Comparison of ENCODE assay signal across 28 cellular contexts in genomic region chr3:97827741-97828471, GRCh38. TPM values are rescaled to one million over a fixed set of nuclear protein-coding genes. Genes with fewer than 3 reads are reported as not detected.
DNase-seq lines count a peak whose midpoint lies in the region; ATAC-seq, FAIRE-seq and TF ChIP-seq lines count a peak whose summit lies in the region.
"Had no signal": no experiment of that assay in that cellular context is flagged by ENCODE, and none has a peak within 500 bp of the region (broad histone marks: within the 10 kb centered on the region; RNA-seq: fewer than 3 reads in every experiment).

No MANE protein-coding gene starts in this region.

- H3K4me3 ChIP-seq in HepG2 (replicated peaks in 1 of 3; ENCODE audit: insufficient read depth in 1 of 3, low read depth in 2 of 3, low read length in 3 of 3) (no peak overlapping the region), right lobe of liver (no peak overlapping the region), choroid plexus epithelial cell (ENCODE audit: low read depth, low read length) (no peak overlapping the region), heart right ventricle (no peak overlapping the region)
- H3K4me3 ChIP-seq: GM12878, lower lobe of right lung, sigmoid colon, tibial nerve had no signal

- ATAC-seq in HepG2 (no peak), right lobe of liver (no peak), heart right ventricle (no peak), HG02852 (IDR thresholded peaks at IDR 0.05; ENCODE audit: unreplicated experiment) (no peak), GM19035 (IDR thresholded peaks at IDR 0.05; ENCODE audit: unreplicated experiment) (no peak)
- ATAC-seq: activated CD8-positive, alpha-beta memory T cell treated with anti-CD3 and anti-CD28 coated beads, Interleukin-2, amount 10 ng/mL, durations not matched to agents 7 days and 5 days; foreskin keratinocyte; GM12878; HCT116; lower lobe of right lung; stimulated activated naive CD8-positive, alpha-beta T cell treated with anti-CD3 and anti-CD28 coated beads, Interleukin-15, amount 100 ng/mL, for 72 hours had no signal

- intact Hi-C loops in HepG2 (cut with micrococcal nuclease; ENCODE audit: unreplicated experiment) (no loop called here), right lobe of liver (cut with DNase I) (no loop called here), heart right ventricle (cut with DNase I) (loop anchor here in 3 of 10 donors (5.0 to 10.0 kb wide), 4 partner anchors 34 to 147 kb away; partner anchors contain the start of gene RIOX2 (in 1 of the 3))

- no TSS peak for BruUV-seq in HepG2 (replicated peaks; lab: Mats Ljungman, UMichigan)

- FAIRE-seq in HepG2 (lab: Jason Lieb, UNC), result no peak
- FAIRE-seq: GM12878, kidney had no signal

- no peak overlapping the region for H3K4me2 ChIP-seq in HepG2 (ENCODE audit: low read depth, low read length)

- H3K9ac ChIP-seq in HepG2 (ENCODE audit: insufficient read depth, low read depth, low read length), result no peak overlapping the region

- no peak overlapping the region for H3K27ac ChIP-seq in HepG2 (ENCODE audit: extremely low read length, insufficient read depth, low read length)
- H3K27ac ChIP-seq in right lobe of liver, result no peak overlapping the region
- peak overlapping the region in 1 of 10 donors; percentile 27 for H3K27ac ChIP-seq in heart right ventricle
- H3K27ac ChIP-seq: foreskin keratinocyte, lower lobe of right lung, tibial nerve had no signal

- no peak for TF ChIP-seq RAD21 in HepG2 (CRISPR knock-in tag; IDR thresholded peaks at IDR 0.05)

- in situ Hi-C loops in HepG2 (cut with HindIII; ENCODE audit: extremely low pct_ligation_motif_present, low pct_unique_long_range_greater_than_20kb), result no loop called here

- peaks cover 26% of the 10 kb centered on the region for H3K79me2 ChIP-seq in HepG2 (ENCODE audit: insufficient read depth, low read length)

- no peaks in the 10 kb centered on the region for H3K36me3 ChIP-seq in HepG2 (replicated peaks in 1 of 2; ENCODE audit: control insufficient read depth in 1 of 2, insufficient read depth in 2 of 2, low read length in 2 of 2)
- no peaks in the 10 kb centered on the region for H3K36me3 ChIP-seq in right lobe of liver
- no peaks in the 10 kb centered on the region for H3K36me3 ChIP-seq in heart right ventricle
- H3K36me3 ChIP-seq: BE2C, lower lobe of right lung, sigmoid colon, tibial nerve had no signal

- TF ChIP-seq CTCF in HepG2 (CRISPR knock-in tag; IDR thresholded peaks at IDR 0.05) (no peak), right lobe of liver (IDR thresholded peaks at IDR 0.05) (no peak), choroid plexus epithelial cell (conservative IDR thresholded peaks at IDR 0.05; ENCODE audit: low read depth, low read length) (no peak), heart right ventricle (IDR thresholded peaks at IDR 0.05) (no peak)

- WGBS in HepG2 (ENCODE audit: low lambda C conversion rate), result 96% methylated on average over 2 of the region's 2 CpGs
- WGBS in right lobe of liver (ENCODE audit: insufficient coverage, low coverage, low lambda C conversion rate, missing lambda C conversion rate), result 73% methylated on average over 2 of the region's 2 CpGs
- 45 to 60% methylated on average over 2 of the region's 2 CpGs for WGBS in heart right ventricle, 2 donors

- TF ChIP-seq EP300 in HepG2 (IDR thresholded peaks at IDR 0.05; ENCODE audit: low read depth in 2 of 2, low read length in 2 of 2) (no peak), HepG2 (CRISPR knock-in tag; IDR thresholded peaks at IDR 0.05; ENCODE audit: borderline replicate concordance) (no peak)

- H3K27me3 ChIP-seq in HepG2 (ENCODE audit: control insufficient read depth in 1 of 2, insufficient read depth in 2 of 2, low read length in 2 of 2), result no peaks in the 10 kb centered on the region
- no peaks in the 10 kb centered on the region for H3K27me3 ChIP-seq in right lobe of liver
- H3K27me3 ChIP-seq in heart right ventricle, result no peaks in the 10 kb centered on the region
- H3K27me3 ChIP-seq: BE2C, foreskin keratinocyte, sigmoid colon, tibial nerve had no signal

- H4K20me1 ChIP-seq in HepG2 (ENCODE audit: insufficient read depth, low read length), result no peaks in the 10 kb centered on the region

- H2AFZ ChIP-seq in HepG2 (ENCODE audit: low read length), result no peak overlapping the region

- peaks cover 49% of the 10 kb centered on the region for H3K4me1 ChIP-seq in HepG2 (ENCODE audit: insufficient read depth, low read length)
- no peaks in the 10 kb centered on the region for H3K4me1 ChIP-seq in right lobe of liver
- H3K4me1 ChIP-seq in heart right ventricle, result peaks cover 4 to 78% (median 61%) of the 10 kb centered on the region in 9 donors
- H3K4me1 ChIP-seq: BE2C, foreskin keratinocyte had no signal

- CTCF ChIA-PET in HepG2 (lab: Yijun Ruan, JAX; ENCODE audit: low intra/inter-chr PET ratio, low total read pairs), result no interaction called here

- POLR2A ChIA-PET in HepG2 (lab: Yijun Ruan, JAX), result no interaction called here

- TF ChIP-seq POLR2A in HepG2 (IDR thresholded peaks at IDR 0.05; ENCODE audit: insufficient read depth in 1 of 2, low read depth in 2 of 2, low read length in 2 of 2) (no peak), right lobe of liver (IDR thresholded peaks at IDR 0.05) (no peak)

- DNase-seq in HepG2 (ENCODE audit: low spot score), result no peak
- DNase-seq in right lobe of liver, result no peak
- DNase-seq in choroid plexus epithelial cell (ENCODE audit: low read depth), result peak; percentile 33
- DNase-seq in hippocampal formation (lab: John Stamatoyannopoulos, UW), result peak; percentile 50 to 57
- no peak for DNase-seq in heart right ventricle
- no peak for DNase-seq in GM19240 (ENCODE audit: insufficient read length, low spot score)
- DNase-seq: 8988T; activated CD4-positive, alpha-beta T cell treated with anti-CD3 and anti-CD28 coated beads, Interleukin-2, amount 10 ng/mL, durations not matched to agents 7 days and 5 days; activated CD8-positive, alpha-beta memory T cell treated with anti-CD3 and anti-CD28 coated beads, Interleukin-2, amount 10 ng/mL, durations not matched to agents 7 days and 5 days; activated naive CD4-positive, alpha-beta T cell treated with anti-CD3 and anti-CD28 coated beads, Interleukin-2, amount 10 ng/mL, durations not matched to agents 7 days and 5 days; BE2C; central memory CD4-positive, alpha-beta T cell; COR-L47; DMS79; foreskin keratinocyte; kidney; lower lobe of right lung; NCI-H1092 treated with DMSO at 0.1 percent for 48 hours; NCI-H2029 treated with DMSO at 0.1 percent for 48 hours; NCI-H2227 treated with DMSO at 0.1 percent for 48 hours; sigmoid colon; stimulated activated CD4-positive, alpha-beta T cell treated with anti-CD3 and anti-CD28 coated beads, Interleukin-15, amount 100 ng/mL, for 24 hours; stimulated activated naive CD8-positive, alpha-beta T cell treated with anti-CD3 and anti-CD28 coated beads, Interleukin-15, amount 100 ng/mL, for 72 hours had no signal

- H3K9me3 ChIP-seq in HepG2 (ENCODE audit: low read length), result no peaks in the 10 kb centered on the region
- no peaks in the 10 kb centered on the region for H3K9me3 ChIP-seq in right lobe of liver
- no peaks in the 10 kb centered on the region for H3K9me3 ChIP-seq in heart right ventricle
- H3K9me3 ChIP-seq: BE2C, lower lobe of right lung, sigmoid colon, tibial nerve had no signal

TF ChIP-seq in HepG2, 621 proteins besides CTCF, POLR2A, EP300 and RAD21:
- TF ChIP-seq TRIM22 (IDR thresholded peaks at IDR 0.05) (no peak), MAFK (conservative IDR thresholded peaks at IDR 0.05 in 1 of 2, IDR thresholded peaks at IDR 0.05 in 1 of 2; ENCODE audit: low read length in 2 of 2) (peak; percentile 40 to 74; a peak in 3 of 4 replicates), MAFF (IDR thresholded peaks at IDR 0.05; ENCODE audit: low read depth, low read length) (peak; percentile 63)

RNA-seq across cellular contexts. Expression of gene CRYBG3, which starts 6.1 kb away (rescaled TPM):
- total RNA-seq in HepG2 (2016; rRNA removed; fragmentation: Illumina TruSeq; extraction: Trizol) (10.9 and 15.9 TPM in 2 replicates), right lobe of liver (10 to 100 TPM in 1 of 6 experiments, 1 to 10 TPM in 5; 4.7 to 10.2 (median 5.0) TPM), heart right ventricle (10 to 100 TPM; 15.9 to 39.2 (median 28.7) TPM)
- total RNA-seq in HepG2 (2016; cell fraction: cytosol; rRNA removed; fragmentation: Illumina TruSeq; extraction: Trizol; ENCODE audit: low read depth), result 5.1 and 8.7 TPM in 2 replicates
- total RNA-seq in HepG2 (2016; cell fraction: insoluble cytoplasmic fraction; rRNA removed; fragmentation: Illumina TruSeq; extraction: Trizol), result 10.2 and 15.2 TPM in 2 replicates
- 2.5 and 3.9 TPM in 2 replicates for total RNA-seq in HepG2 (2016; cell fraction: membrane; rRNA removed; fragmentation: Illumina TruSeq; extraction: Trizol)
- 32.9 and 33.5 TPM in 2 replicates for total RNA-seq in HepG2 (2016; cell fraction: nucleus; rRNA removed; fragmentation: Illumina TruSeq; extraction: Trizol)
- polyA plus RNA-seq in HepG2 (2011; rRNA removed) (3.7 and 3.8 TPM in 2 replicates), heart right ventricle (1 to 10 TPM; 8.0 to 8.7 TPM)
- 1.3 and 1.6 TPM in 2 replicates for polyA plus RNA-seq in HepG2 (2011; cell fraction: cytosol; rRNA removed)
- polyA plus RNA-seq in HepG2 (2011; cell fraction: nucleus; rRNA removed), result 5.1 and 5.8 TPM in 2 replicates
- polyA plus RNA-seq in HepG2 (2012), result 2.8 and 2.9 TPM in 2 replicates
- 4.5 and 5.0 TPM in 2 replicates for polyA plus RNA-seq in HepG2 (2016; cell fraction: cytosol; fragmentation: Illumina TruSeq; extraction: Trizol; ENCODE audit: low read depth)
- 4.9 and 5.9 TPM in 2 replicates for polyA plus RNA-seq in HepG2 (2016; cell fraction: insoluble cytoplasmic fraction; fragmentation: Illumina TruSeq; extraction: Trizol; ENCODE audit: low read depth)
- 0.71 and 0.86 TPM in 2 replicates for polyA plus RNA-seq in HepG2 (2016; cell fraction: membrane; fragmentation: Illumina TruSeq; extraction: Trizol; ENCODE audit: low read depth)
- polyA plus RNA-seq in HepG2 (2016; cell fraction: nucleus; fragmentation: Illumina TruSeq; extraction: Trizol; ENCODE audit: insufficient read depth, low read depth), result 20.3 and 26.9 TPM in 2 replicates
- polyA minus RNA-seq in HepG2 (2011; rRNA and poly(A)+ RNA removed; ENCODE audit: low replicate concordance), result 4.3 and 5.1 TPM in 2 replicates
- polyA minus RNA-seq in HepG2 (2011; cell fraction: cytosol; rRNA and poly(A)+ RNA removed), result 6.0 and 6.6 TPM in 2 replicates
- 31.0 and 35.2 TPM in 2 replicates for polyA minus RNA-seq in HepG2 (2011; cell fraction: nucleus; rRNA and poly(A)+ RNA removed)

Comparison
In these comparisons a context has a peak if more than half of its experiments do, and no peak if none do; other contexts are left out.
1. DNase-seq: peak in choroid plexus epithelial cell (single experiment) and hippocampal formation (2 of 2); none in HepG2 (single experiment), right lobe of liver (0 of 3), heart right ventricle (0 of 2) and GM19240 (single experiment).